ENCODE assay signal across 9 cellular contexts in the genomic region with DNA sequence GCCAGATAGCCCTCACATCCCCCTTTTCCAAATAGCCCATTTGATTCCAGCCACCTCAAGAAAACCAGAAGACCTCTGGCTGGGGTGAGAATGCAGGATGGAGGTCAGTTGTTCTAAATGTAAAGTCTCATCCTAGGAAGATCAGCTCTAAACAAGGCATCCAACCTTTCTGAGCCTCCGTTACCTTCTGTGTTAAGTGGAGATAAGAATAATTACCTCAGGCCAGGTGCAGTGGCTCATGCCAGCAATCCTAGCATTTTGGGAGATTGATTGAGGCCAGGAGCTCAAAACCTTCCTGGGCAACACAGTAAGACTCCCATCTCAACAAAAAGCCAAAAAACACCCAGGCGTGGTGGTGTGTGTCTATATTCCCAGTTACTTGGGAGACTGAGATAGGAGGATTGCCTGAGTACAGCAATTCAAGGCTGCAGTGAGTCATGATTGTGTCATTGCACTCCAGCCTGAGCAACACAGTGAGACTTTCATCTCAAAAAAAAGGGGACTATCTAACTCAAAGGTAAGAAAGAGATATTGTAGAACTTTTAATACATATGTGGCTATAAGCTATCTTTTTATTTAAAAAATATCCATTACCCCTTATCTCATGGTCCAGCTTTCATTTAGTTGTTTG. TPM values are rescaled to one million over a fixed set of nuclear protein-coding genes. Genes with fewer than 3 reads are reported as not detected.
DNase-seq lines count a peak whose midpoint lies in the region; ATAC-seq and TF ChIP-seq lines count a peak whose summit lies in the region.
"Had no signal": no experiment of that assay in that cellular context is flagged by ENCODE, and none has a peak within 500 bp of the region (broad histone marks: within the 10 kb centered on the region; RNA-seq: fewer than 3 reads in every experiment).

No MANE protein-coding gene starts in this region.

- no peak overlapping the region for H2BK15ac ChIP-seq in IMR-90 (ENCODE audit: low read depth, low read length)

- no peak overlapping the region for H3K4me3 Mint-ChIP-seq in GM23338
- no peak overlapping the region for H3K4me3 Mint-ChIP-seq in stimulated activated naive B cell treated with anti-CD40 and anti-IgM and Interleukin-4, amounts not matched to agents 10 μg/mL and 1 μg/mL and 100 μg/mL, for 72 hours

- H4K91ac ChIP-seq in IMR-90 (ENCODE audit: insufficient read depth, low read depth, low read length) = peak overlapping the region; percentile 18; the same call in 1 of the 2 replicates

- H2AK9ac ChIP-seq in IMR-90 (replicated peaks; ENCODE audit: low read depth, low read length, poor library complexity) = no peak overlapping the region

- peaks cover 0 to 8% of the 10 kb centered on the region in 2 experiments; a peak in 1 of 4 replicates for H3K79me1 ChIP-seq in IMR-90 (ENCODE audit: low read depth in 1 of 2, low read length in 2 of 2)

- H2BK5ac ChIP-seq in IMR-90 (ENCODE audit: low read depth, low read length, poor library complexity, severe bottlenecking) = no peak overlapping the region

- peaks cover 7% of the 10 kb centered on the region; the same call in 1 of the 2 replicates for H3K9me1 ChIP-seq in IMR-90 (ENCODE audit: insufficient read depth, low read length)

- H2AK5ac ChIP-seq in IMR-90 (ENCODE audit: low read depth, low read length) = peak overlapping the region; percentile 96

- no peaks in the 10 kb centered on the region for H3K9me3 ChIP-seq in IMR-90 (ENCODE audit: control insufficient read depth, insufficient read depth, low read length)

- peak overlapping the region; percentile 36 for H2BK20ac ChIP-seq in IMR-90 (ENCODE audit: low read depth, low read length)

- H3K27me3 ChIP-seq in IMR-90 (ENCODE audit: control insufficient read depth, insufficient read depth, low read length) (no peaks in the 10 kb centered on the region), GM23338 (ENCODE audit: insufficient read depth) (no peaks in the 10 kb centered on the region)

- H3K4me1 Mint-ChIP-seq in GM23338 = no peaks in the 10 kb centered on the region
- H3K4me1 Mint-ChIP-seq in stimulated activated naive B cell treated with anti-CD40 and anti-IgM and Interleukin-4, amounts not matched to agents 10 μg/mL and 1 μg/mL and 100 μg/mL, for 72 hours = peaks cover 4 to 5% of the 10 kb centered on the region in 2 donors

- no peaks in the 10 kb centered on the region for H3K27me3 Mint-ChIP-seq in GM23338 (ENCODE audit: insufficient read depth, low read depth, poor library complexity)
- H3K27me3 Mint-ChIP-seq in stimulated activated naive B cell treated with anti-CD40 and anti-IgM and Interleukin-4, amounts not matched to agents 10 μg/mL and 1 μg/mL and 100 μg/mL, for 72 hours = peaks cover 7 to 11% of the 10 kb centered on the region in 2 donors

- WGBS in IMR-90 (ENCODE audit: extremely low coverage in 2 of 2, insufficient read length in 1 of 2), 2 experiments = no CpG with 5 or more reads among the region's 2 CpGs

- H3K4me1 ChIP-seq in IMR-90 (ENCODE audit: control insufficient read depth, insufficient read depth, low read length) (no peaks in the 10 kb centered on the region), GM23338 (ENCODE audit: insufficient read depth) (no peaks in the 10 kb centered on the region)

- H3K14ac ChIP-seq in IMR-90 (replicated peaks; ENCODE audit: low read depth, low read length) = peak overlapping the region; percentile 2; the same call in 1 of the 2 replicates

- H2AFZ ChIP-seq in IMR-90 (replicated peaks; ENCODE audit: low read length, poor library complexity) (no peak overlapping the region), GM23338 (no peak overlapping the region)

- H3K9ac ChIP-seq in IMR-90 (ENCODE audit: low read depth, low read length) = no peak overlapping the region

- H4K20me1 ChIP-seq in IMR-90 (ENCODE audit: insufficient read depth, low read length) (no peaks in the 10 kb centered on the region), GM23338 (replicated peaks; ENCODE audit: insufficient read depth) (no peaks in the 10 kb centered on the region)

- peak overlapping the region in 1 of 2 experiments; percentile 10; a peak in 1 of 4 replicates for H4K8ac ChIP-seq in IMR-90 (ENCODE audit: low read depth in 2 of 2, low read length in 2 of 2)

- no peak overlapping the region for H4K5ac ChIP-seq in IMR-90 (ENCODE audit: low read depth, low read length)

- H3K36me3 Mint-ChIP-seq in GM23338 (ENCODE audit: low read depth) = no peaks in the 10 kb centered on the region
- no peaks in the 10 kb centered on the region for H3K36me3 Mint-ChIP-seq in stimulated activated naive B cell treated with anti-CD40 and anti-IgM and Interleukin-4, amounts not matched to agents 10 μg/mL and 1 μg/mL and 100 μg/mL, for 72 hours

- TF ChIP-seq RAD21 in IMR-90 (IDR thresholded peaks at IDR 0.05; ENCODE audit: low read length) = no peak

- intact Hi-C loops in IMR-90 (cut with micrococcal nuclease) = no loop called here

- POLR2A ChIA-PET in IMR-90 (lab: Charles Lee; ENCODE audit: unreplicated experiment) = no interaction called here

- no peak overlapping the region for H3K56ac ChIP-seq in IMR-90 (ENCODE audit: extremely low read depth, insufficient read depth, low read length)

- H3K79me2 ChIP-seq in GM23338 (replicated peaks; ENCODE audit: insufficient read depth) = no peaks in the 10 kb centered on the region

- in situ Hi-C loops in IMR-90 (cut with MboI; ENCODE audit: low sequenced_read_pairs) = no loop called here

- no peak overlapping the region for H3K23ac ChIP-seq in IMR-90 (ENCODE audit: low read depth, low read length)

- H3K4ac ChIP-seq in IMR-90 (ENCODE audit: low read depth, low read length) = peak overlapping the region; percentile 31

- H3K9me3 Mint-ChIP-seq in GM23338 = no peaks in the 10 kb centered on the region
- H3K9me3 Mint-ChIP-seq in stimulated activated naive B cell treated with anti-CD40 and anti-IgM and Interleukin-4, amounts not matched to agents 10 μg/mL and 1 μg/mL and 100 μg/mL, for 72 hours = no peaks in the 10 kb centered on the region

- no peaks in the 10 kb centered on the region for H3K9me2 ChIP-seq in GM23338 (ENCODE audit: insufficient read depth)

- CTCF ChIA-PET in IMR-90 (lab: Yijun Ruan, JAX) = interaction anchor here (1.2 kb wide), 1 partner anchor 11 kb away, joined by 3 read pairs; no protein-coding TSS in a partner anchor

- peak overlapping the region; percentile 52 for H2BK120ac ChIP-seq in IMR-90 (ENCODE audit: low read depth, low read length)

- no peak overlapping the region for H3K27ac ChIP-seq in IMR-90 (ENCODE audit: insufficient read depth, low read length)
- no peak overlapping the region for H3K27ac ChIP-seq in GM23338 (ENCODE audit: low read depth)

- H3K27ac Mint-ChIP-seq in GM23338 = no peak overlapping the region; the same call in 1 of the 2 replicates
- no peak overlapping the region for H3K27ac Mint-ChIP-seq in stimulated activated naive B cell treated with anti-CD40 and anti-IgM and Interleukin-4, amounts not matched to agents 10 μg/mL and 1 μg/mL and 100 μg/mL, for 72 hours

- H3K4me2 ChIP-seq in IMR-90 (ENCODE audit: low read depth, low read length) (no peak overlapping the region), GM23338 (no peak overlapping the region)

- H3K36me3 ChIP-seq in IMR-90 (ENCODE audit: control insufficient read depth, insufficient read depth, low read length) (no peaks in the 10 kb centered on the region), GM23338 (ENCODE audit: insufficient read depth) (no peaks in the 10 kb centered on the region)

- DNase-seq in Daoy (ENCODE audit: low read depth) (peak; percentile 80), IMR-90 (peak; percentile 89), amniotic epithelial cell (ENCODE audit: low read depth) (peak; percentile 82), iris pigment epithelial cell (ENCODE audit: low read depth) (peak; percentile 86), GM23338 (ENCODE audit: low spot score) (no peak)
- DNase-seq in stimulated activated naive B cell treated with anti-CD40 and anti-IgM and Interleukin-4, amounts not matched to agents 10 μg/mL and 1 μg/mL and 100 μg/mL, for 72 hours = no peak
- DNase-seq: DMS79 treated with DMSO at 0.1 percent for 48 hours, NCI-H2107 had no signal

- no TSS peak for BruUV-seq in IMR-90 (replicated peaks; lab: Mats Ljungman, UMichigan)

- TF ChIP-seq POLR2A in IMR-90 (IDR thresholded peaks at IDR 0.05; ENCODE audit: low read depth, low read length) = no peak

- no peaks in the 10 kb centered on the region for H3F3A ChIP-seq in GM23338 (replicated peaks; ENCODE audit: low read depth)

- ATAC-seq in IMR-90 (ENCODE audit: low read depth) (peak; percentile 96), GM23338 (no peak), HG02610 (IDR thresholded peaks at IDR 0.05; ENCODE audit: unreplicated experiment) (no peak)
- no peak for ATAC-seq in stimulated activated naive B cell treated with anti-CD40 and anti-IgM and Interleukin-4, amounts not matched to agents 10 μg/mL and 1 μg/mL and 100 μg/mL, for 72 hours (replicated peaks)

- no peak for TF ChIP-seq CTCF in IMR-90 (conservative IDR thresholded peaks at IDR 0.05; ENCODE audit: low read depth, low read length)
- no peak for TF ChIP-seq CTCF in GM23338 (conservative IDR thresholded peaks at IDR 0.05; ENCODE audit: low read depth in 2 of 2)

- dilution Hi-C loops in IMR-90 (cut with HindIII; ENCODE audit: low sequenced_read_pairs, unreplicated experiment) = no loop called here

- H3K4me3 ChIP-seq in IMR-90 (ENCODE audit: insufficient read depth, low read depth, low read length) (no peak overlapping the region), GM23338 (no peak overlapping the region)

- no peak overlapping the region for H3K18ac ChIP-seq in IMR-90 (ENCODE audit: low read depth, low read length)

TF ChIP-seq in GM23338, 12 proteins besides CTCF, POLR2A, EP300 and RAD21 (continues in another document):
- TF ChIP-seq, protein P1, sequence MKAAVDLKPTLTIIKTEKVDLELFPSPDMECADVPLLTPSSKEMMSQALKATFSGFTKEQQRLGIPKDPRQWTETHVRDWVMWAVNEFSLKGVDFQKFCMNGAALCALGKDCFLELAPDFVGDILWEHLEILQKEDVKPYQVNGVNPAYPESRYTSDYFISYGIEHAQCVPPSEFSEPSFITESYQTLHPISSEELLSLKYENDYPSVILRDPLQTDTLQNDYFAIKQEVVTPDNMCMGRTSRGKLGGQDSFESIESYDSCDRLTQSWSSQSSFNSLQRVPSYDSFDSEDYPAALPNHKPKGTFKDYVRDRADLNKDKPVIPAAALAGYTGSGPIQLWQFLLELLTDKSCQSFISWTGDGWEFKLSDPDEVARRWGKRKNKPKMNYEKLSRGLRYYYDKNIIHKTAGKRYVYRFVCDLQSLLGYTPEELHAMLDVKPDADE (IDR thresholded peaks at IDR 0.05) = no peak
- TF ChIP-seq CREB1 (CRISPR knock-in tag; IDR thresholded peaks at IDR 0.05; ENCODE audit: low read depth) (no peak), JUNB (IDR thresholded peaks at IDR 0.05; ENCODE audit: unreplicated experiment) (no peak), ZNF114 (CRISPR knock-in tag; IDR thresholded peaks at IDR 0.05) (no peak), STAT1 (IDR thresholded peaks at IDR 0.05; ENCODE audit: unreplicated experiment) (no peak)

RNA-seq across cellular contexts. Expression of a gene that starts 43.5 kb away (rescaled TPM):
- total RNA-seq in Daoy (2014; rRNA removed; shearing (Covaris generic)) = 4.9 and 8.7 TPM in 2 replicates
- total RNA-seq in IMR-90 (2012; rRNA removed) = 17.9 and 24.2 TPM in 2 replicates
- polyA plus RNA-seq in IMR-90 (2012; rRNA removed) = 11.9 and 12.3 TPM in 2 replicates
- 2.3 and 2.7 TPM in 2 replicates for polyA plus RNA-seq in IMR-90 (2012; cell fraction: cytosol; rRNA removed)
- polyA plus RNA-seq in IMR-90 (2012; cell fraction: nucleus; rRNA removed; ENCODE audit: low replicate concordance) = 1.1 and 12.1 TPM in 2 replicates
- 5.3 and 7.9 TPM in 2 replicates for total RNA-seq in GM23338 (2014; rRNA removed; shearing (Covaris generic))
- polyA plus RNA-seq in GM23338 (2016; fragmentation: Nextera tagmentation; extraction: Ambion mirVana) = 7.6 and 9.1 TPM in 2 replicates

Comparison
In these comparisons a context has a peak if more than half of its experiments do, and no peak if none do; other contexts are left out.
1. DNase-seq: peak in Daoy (single experiment), IMR-90 (single experiment), amniotic epithelial cell (single experiment) and iris pigment epithelial cell (single experiment); none in GM23338 (single experiment) and stimulated activated naive B cell treated with anti-CD40 and anti-IgM and Interleukin-4, amounts not matched to agents 10 μg/mL and 1 μg/mL and 100 μg/mL, for 72 hours (single experiment).